21 cellular contexts compared by ENCODE assay signal in genomic region chr18:68454511-68455228, GRCh38.
DNase-seq lines count a peak whose midpoint lies in the region; ATAC-seq and TF ChIP-seq lines count a peak whose summit lies in the region.
"Had no signal": no experiment of that assay in that cellular context is flagged by ENCODE, and none has a peak within 500 bp of the region (broad histone marks: within the 10 kb centered on the region; RNA-seq: fewer than 3 reads in every experiment).

No MANE protein-coding gene starts in this region.

- H3K4me3 ChIP-seq in left ventricle myocardium inferior: no peak overlapping the region
- no peak overlapping the region for H3K4me3 ChIP-seq in fibroblast of villous mesenchyme (ENCODE audit: low read depth, low read length)
- H3K4me3 ChIP-seq: dorsolateral prefrontal cortex, esophagus squamous epithelium, K562 had no signal

- H3K4me3 Mint-ChIP-seq in stimulated activated effector memory CD8-positive, alpha-beta T cell treated with anti-CD3 and anti-CD28 coated beads, Interleukin-12 subunit alpha, Interleukin-12 subunit beta, amount 100 ng/mL, for 72 hours: no peak overlapping the region
- H3K4me3 Mint-ChIP-seq: activated T-helper 17 cell treated with anti-CD3 and anti-CD28 coated beads, Interleukin-2, amount 50 U/mL, for 72 hours; CD4-positive, alpha-beta memory T cell had no signal

- no peak for DNase-seq in Right ventricle myocardium superior
- no peak for DNase-seq in left ventricle myocardium inferior
- DNase-seq in amniotic epithelial cell (ENCODE audit: low read depth): peak; percentile 88
- peak; percentile 68 for DNase-seq in fibroblast of villous mesenchyme (ENCODE audit: low read depth)
- no peak for DNase-seq in stimulated activated effector memory CD8-positive, alpha-beta T cell treated with anti-CD3 and anti-CD28 coated beads, Interleukin-12 subunit alpha, Interleukin-12 subunit beta, amount 100 ng/mL, for 72 hours (ENCODE audit: low spot score in 2 of 2)
- no peak for DNase-seq in activated CD8-positive, alpha-beta memory T cell treated with anti-CD3 and anti-CD28 coated beads for 24 hours
- DNase-seq in NCI-H2171 (lab: John Stamatoyannopoulos, UW): no peak
- DNase-seq: anterior cingulate cortex; CD4-positive, alpha-beta memory T cell; DMS79 treated with DMSO at 0.1 percent for 48 hours; esophagus squamous epithelium; NCI-H1105 treated with DMSO at 0.1 percent for 48 hours; stimulated activated CD4-positive, alpha-beta T cell treated with anti-CD3 and anti-CD28 coated beads, Interleukin-12 subunit alpha, Interleukin-12 subunit beta, amount 100 ng/mL, for 4 hours; stimulated activated naive CD4-positive, alpha-beta T cell had no signal

- no peaks in the 10 kb centered on the region for H3K36me3 Mint-ChIP-seq in stimulated activated effector memory CD8-positive, alpha-beta T cell treated with anti-CD3 and anti-CD28 coated beads, Interleukin-12 subunit alpha, Interleukin-12 subunit beta, amount 100 ng/mL, for 72 hours
- H3K36me3 Mint-ChIP-seq: CD4-positive, alpha-beta memory T cell had no signal

- no peaks in the 10 kb centered on the region for H3K4me1 Mint-ChIP-seq in stimulated activated effector memory CD8-positive, alpha-beta T cell treated with anti-CD3 and anti-CD28 coated beads, Interleukin-12 subunit alpha, Interleukin-12 subunit beta, amount 100 ng/mL, for 72 hours
- H3K4me1 Mint-ChIP-seq: activated T-helper 17 cell treated with anti-CD3 and anti-CD28 coated beads, Interleukin-2, amount 50 U/mL, for 72 hours; CD4-positive, alpha-beta memory T cell had no signal

- H3K4me1 ChIP-seq in left ventricle myocardium inferior: no peaks in the 10 kb centered on the region
- H3K4me1 ChIP-seq: esophagus squamous epithelium had no signal

- TF ChIP-seq CTCF in left ventricle myocardium inferior (IDR thresholded peaks at IDR 0.05; ENCODE audit: borderline replicate concordance): no peak
- TF ChIP-seq CTCF in fibroblast of villous mesenchyme (IDR thresholded peaks at IDR 0.05; ENCODE audit: insufficient read depth, low read depth, low read length): no peak

- H3K9me3 ChIP-seq in left ventricle myocardium inferior (replicated peaks): peaks cover 34% of the 10 kb centered on the region
- H3K9me3 ChIP-seq: esophagus squamous epithelium had no signal

- no peaks in the 10 kb centered on the region for H3K9me3 Mint-ChIP-seq in stimulated activated effector memory CD8-positive, alpha-beta T cell treated with anti-CD3 and anti-CD28 coated beads, Interleukin-12 subunit alpha, Interleukin-12 subunit beta, amount 100 ng/mL, for 72 hours
- H3K9me3 Mint-ChIP-seq: activated T-helper 17 cell treated with anti-CD3 and anti-CD28 coated beads, Interleukin-2, amount 50 U/mL, for 72 hours had no signal

- H3K36me3 ChIP-seq in left ventricle myocardium inferior: no peaks in the 10 kb centered on the region
- H3K36me3 ChIP-seq: esophagus squamous epithelium had no signal

- H3K27ac ChIP-seq in left ventricle myocardium inferior (replicated peaks): no peak overlapping the region
- H3K27ac ChIP-seq: dorsolateral prefrontal cortex, esophagus squamous epithelium, HL-60 had no signal

- intact Hi-C loops in Right ventricle myocardium superior (cut with DNase I): no loop called here
- intact Hi-C loops in left ventricle myocardium inferior (cut with micrococcal nuclease): no loop called here

- no peak overlapping the region for H3K27ac Mint-ChIP-seq in stimulated activated effector memory CD8-positive, alpha-beta T cell treated with anti-CD3 and anti-CD28 coated beads, Interleukin-12 subunit alpha, Interleukin-12 subunit beta, amount 100 ng/mL, for 72 hours
- H3K27ac Mint-ChIP-seq: activated T-helper 17 cell treated with anti-CD3 and anti-CD28 coated beads, Interleukin-2, amount 50 U/mL, for 72 hours; CD4-positive, alpha-beta memory T cell; progenitor cell of endocrine pancreas had no signal

- H3K27me3 ChIP-seq in left ventricle myocardium inferior (ENCODE audit: low read depth): no peaks in the 10 kb centered on the region
- H3K27me3 ChIP-seq: esophagus squamous epithelium had no signal

- ATAC-seq in Right ventricle myocardium superior (ENCODE audit: poor library complexity) (peak; percentile 38), GM19328 (IDR thresholded peaks at IDR 0.05; ENCODE audit: unreplicated experiment) (no peak)
- ATAC-seq in stimulated activated effector memory CD8-positive, alpha-beta T cell treated with anti-CD3 and anti-CD28 coated beads, Interleukin-12 subunit alpha, Interleukin-12 subunit beta, amount 100 ng/mL, for 72 hours: peak; percentile 31
- ATAC-seq: activated T-helper 17 cell treated with anti-CD3 and anti-CD28 coated beads, Interleukin-2, amount 50 U/mL, for 72 hours; K562; left lobe of liver had no signal

Comparison
In these comparisons a context has a peak if more than half of its experiments do, and no peak if none do; other contexts are left out.
1. DNase-seq: peak in amniotic epithelial cell (single experiment) and fibroblast of villous mesenchyme (single experiment); none in Right ventricle myocardium superior (single experiment), left ventricle myocardium inferior (single experiment), stimulated activated effector memory CD8-positive, alpha-beta T cell treated with anti-CD3 and anti-CD28 coated beads, Interleukin-12 subunit alpha, Interleukin-12 subunit beta, amount 100 ng/mL, for 72 hours (0 of 2), activated CD8-positive, alpha-beta memory T cell treated with anti-CD3 and anti-CD28 coated beads for 24 hours (single experiment) and NCI-H2171 (single experiment).